18 cellular contexts compared by ENCODE assay signal in the genomic region with DNA sequence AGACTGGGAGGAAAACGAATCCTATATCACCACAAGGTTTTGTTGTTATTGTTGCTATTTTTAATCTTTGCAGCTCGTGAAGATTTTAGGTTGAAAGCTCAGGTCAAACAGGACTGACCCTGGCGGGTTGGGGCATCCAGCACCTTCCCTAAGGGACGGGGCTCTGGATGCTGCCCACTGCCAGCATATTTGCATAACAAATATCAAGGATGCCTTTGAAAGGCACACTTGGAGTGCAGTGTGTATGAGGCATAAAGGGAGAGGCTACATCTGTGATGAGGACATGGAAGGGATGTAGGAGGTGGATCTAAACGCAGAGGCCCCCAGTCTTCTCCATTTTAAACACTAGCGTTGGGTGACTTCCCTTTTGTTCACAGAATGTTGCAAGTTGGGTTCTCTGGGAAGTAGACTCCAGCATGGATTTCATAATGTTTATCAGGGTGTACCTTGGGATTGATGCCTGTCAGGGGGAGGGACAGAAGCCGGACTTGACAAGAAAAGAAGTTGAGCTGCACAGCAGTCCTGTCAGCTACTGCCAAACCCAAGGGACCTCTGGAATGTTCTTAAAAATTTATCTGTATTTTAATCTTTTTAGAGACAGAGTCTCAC.
"Had no signal": no experiment of that assay in that cellular context is flagged by ENCODE, and none has a peak within 500 bp of the region (broad histone marks: within the 10 kb centered on the region; RNA-seq: fewer than 3 reads in every experiment).

No MANE protein-coding gene starts in this region.

- ATAC-seq: naive thymus-derived CD4-positive, alpha-beta T cell had no signal

- H3K27me3 ChIP-seq: breast epithelium, heart left ventricle, right lobe of liver, tibial artery had no signal

- H3K27ac ChIP-seq: breast epithelium, coronary artery, heart left ventricle, left ventricle myocardium inferior, right lobe of liver, tibial artery had no signal

- DNase-seq: activated B cell treated with CpG ODN at 0.5 μM for 24 hours; activated CD4-positive, alpha-beta memory T cell treated with anti-CD3 and anti-CD28 coated beads for 36 hours; activated CD4-positive, alpha-beta T cell treated with anti-CD3 and anti-CD28 coated beads for 48 hours; activated naive CD4-positive, alpha-beta T cell treated with Interleukin-2 at 50 U/mL for 16 hours; activated naive CD8-positive, alpha-beta T cell treated with anti-CD3 and anti-CD28 coated beads for 36 hours; activated T-cell treated with anti-CD3 and anti-CD28 coated beads, Interleukin-2, amount 50 U/mL, for 48 hours; immature natural killer cell; left ventricle myocardium inferior; naive thymus-derived CD4-positive, alpha-beta T cell; right lobe of liver; stimulated activated CD4-positive, alpha-beta T cell treated with anti-CD3 and anti-CD28 coated beads, Interleukin-2, amount 100 ng/mL, for 24 hours; stimulated activated naive CD8-positive, alpha-beta T cell treated with anti-CD3 and anti-CD28 coated beads, Interleukin-15, amount 100 ng/mL, for 72 hours; T-helper 9 cell; tibial artery had no signal

- H3K4me3 ChIP-seq: breast epithelium, coronary artery, heart left ventricle, left ventricle myocardium inferior, right lobe of liver, skin epidermis, tibial artery had no signal
